In the genomic region with DNA sequence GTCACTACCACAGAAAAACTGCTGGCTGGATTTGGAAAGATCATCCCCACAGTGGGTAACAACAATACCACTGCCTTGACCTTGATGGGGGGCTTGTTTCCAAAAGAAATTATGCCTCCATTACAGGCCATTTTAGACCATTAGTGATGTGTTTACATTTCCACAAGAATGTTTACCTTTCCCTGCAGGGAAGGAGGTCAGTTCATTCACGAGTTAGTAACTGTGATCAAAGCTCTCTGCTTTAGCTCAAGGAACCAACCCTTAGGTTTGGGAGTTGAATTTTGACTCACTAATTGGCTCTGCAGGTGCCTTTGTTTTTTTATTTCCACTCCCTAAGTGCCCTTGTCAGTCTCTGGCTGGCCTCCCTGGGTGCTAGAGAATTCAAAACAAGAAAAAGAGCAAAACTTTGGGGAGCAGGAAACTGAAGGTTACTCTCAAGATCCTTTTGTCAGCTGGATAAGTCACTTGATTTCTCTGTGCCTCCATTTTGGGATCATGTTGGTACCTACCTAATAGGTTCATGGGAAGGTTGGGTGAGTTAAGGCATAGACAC, we compare ENCODE assay signal across 26 cellular contexts. TPM values are rescaled to one million over a fixed set of nuclear protein-coding genes. Genes with fewer than 3 reads are reported as not detected.
"Had no signal": no experiment of that assay in that cellular context is flagged by ENCODE, and none has a peak within 500 bp of the region (broad histone marks: within the 10 kb centered on the region; RNA-seq: fewer than 3 reads in every experiment).

No MANE protein-coding gene starts in this region.

- ATAC-seq: activated CD4-positive, CD25-positive, alpha-beta regulatory T cell treated with anti-CD3 and anti-CD28 coated beads, Interleukin-2, amount 50 U/mL, for 24 hours; activated naive CD8-positive, alpha-beta T cell treated with anti-CD3 and anti-CD28 coated beads, Interleukin-2, amount 50 U/mL, for 24 hours; activated T-helper 17 cell treated with anti-CD3 and anti-CD28 coated beads, Interleukin-2, amount 50 U/mL, for 72 hours; left lobe of liver; stimulated activated naive CD8-positive, alpha-beta T cell treated with anti-CD3 and anti-CD28 coated beads, Interleukin-15, amount 100 ng/mL, for 72 hours; upper lobe of right lung had no signal

- H3K36me3 ChIP-seq: ascending aorta, breast epithelium, esophagus squamous epithelium, sigmoid colon, spleen, upper lobe of right lung had no signal

- H3K4me1 ChIP-seq: ascending aorta, breast epithelium, esophagus squamous epithelium, sigmoid colon, spleen, upper lobe of right lung had no signal

- H3K4me3 ChIP-seq: ascending aorta, breast epithelium, esophagus squamous epithelium, hepatocyte, sigmoid colon, spleen, upper lobe of right lung had no signal

- H3K27me3 ChIP-seq: ascending aorta, breast epithelium, esophagus squamous epithelium, hepatocyte, sigmoid colon, spleen, upper lobe of right lung had no signal

- H3K27ac ChIP-seq: ascending aorta, breast epithelium, esophagus squamous epithelium, hepatocyte, sigmoid colon, spleen, upper lobe of right lung had no signal

- DNase-seq: activated CD4-positive, alpha-beta T cell treated with anti-CD3 and anti-CD28 coated beads, Interleukin-2, amount 50 U/mL, for 1 hour; activated CD8-positive, alpha-beta memory T cell treated with anti-CD3 and anti-CD28 coated beads for 24 hours; activated naive CD4-positive, alpha-beta T cell treated with Interleukin-2 at 50 U/mL for 16 hours; activated naive CD8-positive, alpha-beta T cell treated with anti-CD3 and anti-CD28 coated beads, Interleukin-2, amount 50 U/mL, for 24 hours; cerebellar nuclear complex; effector CD8-positive, alpha-beta T cell; esophagus squamous epithelium; islet precursor cell; midbrain; sigmoid colon; spleen; stimulated activated naive CD8-positive, alpha-beta T cell treated with anti-CD3 and anti-CD28 coated beads, Interleukin-15, amount 100 ng/mL, for 72 hours; upper lobe of right lung had no signal

RNA-seq across cellular contexts. Expression of a gene that starts 41.1 kb away (rescaled TPM):
- total RNA-seq: activated T-helper 17 cell treated with anti-CD3 and anti-CD28 coated beads, Interleukin-2, amount 50 U/mL, for 72 hours; ascending aorta; endothelial cell of umbilical vein; esophagus squamous epithelium; fibroblast of villous mesenchyme; glomerular endothelial cell; hepatocyte; left lobe of liver; lung microvascular endothelial cell; myocyte; osteocyte; sigmoid colon; spleen; temporal lobe had no signal
